ENCODE assay signal across 8 cellular contexts in the genomic region with DNA sequence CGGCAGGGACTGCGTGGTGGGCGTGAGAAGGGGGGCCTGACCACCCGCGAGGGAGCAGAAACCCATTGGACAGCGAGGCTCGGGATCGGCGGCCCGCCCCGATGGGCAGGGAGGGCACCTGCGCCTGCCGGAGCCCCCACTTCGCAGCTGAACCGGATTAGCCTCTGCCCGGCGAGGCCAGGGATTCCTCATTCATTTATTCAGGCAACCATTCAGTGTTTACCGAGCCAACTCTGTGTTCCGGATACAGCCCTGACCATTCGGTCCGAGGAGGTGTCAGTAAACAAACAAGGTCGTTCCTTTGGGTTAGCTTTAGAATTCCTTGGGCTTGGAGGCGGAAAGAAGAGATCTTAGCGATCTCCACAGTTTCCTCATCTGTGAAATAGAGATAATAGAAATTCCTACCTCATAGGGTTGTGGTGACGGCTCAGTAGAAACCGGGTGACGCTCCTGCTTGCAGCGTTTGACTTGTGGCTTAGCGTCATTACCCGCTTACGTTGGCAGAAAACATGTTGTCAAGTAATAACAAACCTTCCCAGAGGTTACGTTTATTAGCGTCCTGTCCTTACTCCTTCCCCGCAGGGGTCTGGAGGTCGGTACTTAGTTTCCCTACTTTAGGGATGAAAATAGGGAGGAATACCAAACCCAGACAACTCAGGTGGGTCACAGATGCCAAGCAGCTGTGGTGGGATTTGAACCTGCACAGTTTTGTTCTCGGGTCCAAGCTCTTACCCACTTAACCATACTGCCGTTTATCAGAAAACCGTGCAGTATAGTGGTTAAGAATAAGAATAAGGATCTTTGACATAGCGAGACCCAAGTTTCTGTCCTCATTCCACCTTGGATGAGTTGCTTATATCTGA. TPM values are rescaled to one million over a fixed set of nuclear protein-coding genes. Genes with fewer than 3 reads are reported as not detected.
DNase-seq lines count a peak whose midpoint lies in the region; ATAC-seq, FAIRE-seq and TF ChIP-seq lines count a peak whose summit lies in the region.

No MANE protein-coding gene starts in this region.

- 0% methylated on average over 38 to 39 of the region's 39 CpGs for WGBS in pancreas, 2 donors
- WGBS in thyroid gland, 2 donors = 1 to 2% methylated on average over 25 to 31 of the region's 39 CpGs

- no peak for FAIRE-seq in pancreas (lab: Jason Lieb, UNC)

- no peaks in the 10 kb centered on the region for H3K9me3 Mint-ChIP-seq in activated naive CD8-positive, alpha-beta T cell treated with anti-CD3 and anti-CD28 coated beads, Interleukin-2, amount 10 ng/mL, durations not matched to agents 7 days and 5 days

- H3K4me1 ChIP-seq in pancreas (peaks cover 4 to 14% (median 9%) of the 10 kb centered on the region in 3 donors), thyroid gland (peaks cover 2 to 5% of the 10 kb centered on the region in 2 donors)

- H3K4me3 ChIP-seq in HFF-Myc (replicated peaks; ENCODE audit: low read depth, low read length) = peak overlapping the region; percentile 79
- H3K4me3 ChIP-seq in NB4 (ENCODE audit: low read depth, low read length) = peak overlapping the region; percentile 99
- H3K4me3 ChIP-seq in pancreas = peak overlapping the region; percentile 70 to 98 (median 96)
- peak overlapping the region; percentile 23 to 77 (median 66) for H3K4me3 ChIP-seq in thyroid gland (replicated peaks in 1 of 3)

- H3K9me3 ChIP-seq in pancreas (no peaks in the 10 kb centered on the region), thyroid gland (no peaks in the 10 kb centered on the region)

- intact Hi-C loops in Right ventricle myocardium superior (cut with DNase I) (loop anchor here (1.0 to 10.0 kb wide), 2 partner anchors 103 to 303 kb away; no protein-coding TSS in a partner anchor), pancreas (cut with DNase I) (loop anchor here in 2 of 3 donors (5.0 to 10.0 kb wide), 2 partner anchors 101 to 293 kb away; partner anchors contain the start of genes MOSMO (in 1 of the 2) and PDZD9 (in 1 of the 2)), thyroid gland (cut with DNase I) (loop anchor here (5.0 kb wide), 3 partner anchors 91 to 291 kb away; partner anchors contain the start of genes EEF2K and MOSMO)

- H3K36me3 Mint-ChIP-seq in activated naive CD8-positive, alpha-beta T cell treated with anti-CD3 and anti-CD28 coated beads, Interleukin-2, amount 10 ng/mL, durations not matched to agents 7 days and 5 days = peaks cover 10% of the 10 kb centered on the region

- H3K27me3 Mint-ChIP-seq in activated naive CD8-positive, alpha-beta T cell treated with anti-CD3 and anti-CD28 coated beads, Interleukin-2, amount 10 ng/mL, durations not matched to agents 7 days and 5 days = peaks cover 2% of the 10 kb centered on the region

- peaks cover 32% of the 10 kb centered on the region for H3K4me1 Mint-ChIP-seq in activated naive CD8-positive, alpha-beta T cell treated with anti-CD3 and anti-CD28 coated beads, Interleukin-2, amount 10 ng/mL, durations not matched to agents 7 days and 5 days

- peak; percentile 96 for DNase-seq in EH (ENCODE audit: low read depth)
- peak; percentile 83 for DNase-seq in HFF-Myc (ENCODE audit: extremely low read depth, low read depth)
- peak; percentile 92 for DNase-seq in NB4 (ENCODE audit: low read depth)
- peak; percentile 63 for DNase-seq in activated naive CD8-positive, alpha-beta T cell treated with anti-CD3 and anti-CD28 coated beads, Interleukin-2, amount 10 ng/mL, durations not matched to agents 7 days and 5 days
- DNase-seq in Right ventricle myocardium superior = peak; percentile 73
- DNase-seq in pancreas = peak in 5 of 6 donors; percentile 69 to 89 (median 81)
- peak; percentile 63 to 70 for DNase-seq in thyroid gland

- H3K27ac ChIP-seq in pancreas = peak overlapping the region; percentile 95 to 98 (median 96)
- H3K27ac ChIP-seq in thyroid gland = peak overlapping the region; percentile 79 to 93 (median 92)

- no peak for TF ChIP-seq CTCF in HFF-Myc (IDR thresholded peaks at IDR 0.05; ENCODE audit: low read depth, low read length, missing control alignments)
- no peak for TF ChIP-seq CTCF in NB4 (IDR thresholded peaks at IDR 0.05; ENCODE audit: low read depth, low read length)
- no peak for TF ChIP-seq CTCF in pancreas (IDR thresholded peaks at IDR 0.05)
- no peak for TF ChIP-seq CTCF in thyroid gland (IDR thresholded peaks at IDR 0.05)

- peak overlapping the region; percentile 95 for H3K27ac Mint-ChIP-seq in activated naive CD8-positive, alpha-beta T cell treated with anti-CD3 and anti-CD28 coated beads, Interleukin-2, amount 10 ng/mL, durations not matched to agents 7 days and 5 days

- peak overlapping the region; percentile 93 for H3K4me3 Mint-ChIP-seq in activated naive CD8-positive, alpha-beta T cell treated with anti-CD3 and anti-CD28 coated beads, Interleukin-2, amount 10 ng/mL, durations not matched to agents 7 days and 5 days

- H3K27me3 ChIP-seq in pancreas = peaks cover 0 to 2% (median 0%) of the 10 kb centered on the region in 4 donors
- no peaks in the 10 kb centered on the region for H3K27me3 ChIP-seq in thyroid gland

- H3K36me3 ChIP-seq in pancreas = no peaks in the 10 kb centered on the region
- peaks cover 0 to 4% of the 10 kb centered on the region in 2 donors for H3K36me3 ChIP-seq in thyroid gland

- POLR2A ChIA-PET in activated naive CD8-positive, alpha-beta T cell treated with anti-CD3 and anti-CD28 coated beads, Interleukin-2, amount 10 ng/mL, durations not matched to agents 7 days and 5 days (lab: Charles Lee) = interaction anchor here (1.3 to 4.0 kb wide), 6 partner anchors 58 to 107 kb away, joined by 4 to 38 read pairs (median 9); partner anchors contain the start of gene EEF2K

- peak; percentile 72 for ATAC-seq in SK-N-SH treated with all-trans-retinoic acid at 6 μM for 48 hours
- ATAC-seq in activated naive CD8-positive, alpha-beta T cell treated with anti-CD3 and anti-CD28 coated beads, Interleukin-2, amount 10 ng/mL, durations not matched to agents 7 days and 5 days (ENCODE audit: low read depth) = peak; percentile 43
- peak; percentile 55 for ATAC-seq in Right ventricle myocardium superior (ENCODE audit: poor library complexity)
- ATAC-seq in pancreas = peak; percentile 46 to 66 (median 56)

- TF ChIP-seq POLR2A in NB4 (IDR thresholded peaks at IDR 0.05; ENCODE audit: extremely low read depth, insufficient read length) (peak; percentile 46), thyroid gland (IDR thresholded peaks at IDR 0.05) (peak in 1 of 2 donors; percentile 10)

TF ChIP-seq in SK-N-SH treated with all-trans-retinoic acid at 6 μM for 48 hours, 23 proteins besides CTCF, POLR2A, EP300 and RAD21 (continues in another document):
- TF ChIP-seq ISL1 (CRISPR knock-in tag; IDR thresholded peaks at IDR 0.05) = no peak
- TF ChIP-seq SNAI2 (CRISPR knock-in tag; IDR thresholded peaks at IDR 0.05) = 0 out of 2 replicates have a peak, but pooled peaks have one; percentile 37
- TF ChIP-seq, protein P1, sequence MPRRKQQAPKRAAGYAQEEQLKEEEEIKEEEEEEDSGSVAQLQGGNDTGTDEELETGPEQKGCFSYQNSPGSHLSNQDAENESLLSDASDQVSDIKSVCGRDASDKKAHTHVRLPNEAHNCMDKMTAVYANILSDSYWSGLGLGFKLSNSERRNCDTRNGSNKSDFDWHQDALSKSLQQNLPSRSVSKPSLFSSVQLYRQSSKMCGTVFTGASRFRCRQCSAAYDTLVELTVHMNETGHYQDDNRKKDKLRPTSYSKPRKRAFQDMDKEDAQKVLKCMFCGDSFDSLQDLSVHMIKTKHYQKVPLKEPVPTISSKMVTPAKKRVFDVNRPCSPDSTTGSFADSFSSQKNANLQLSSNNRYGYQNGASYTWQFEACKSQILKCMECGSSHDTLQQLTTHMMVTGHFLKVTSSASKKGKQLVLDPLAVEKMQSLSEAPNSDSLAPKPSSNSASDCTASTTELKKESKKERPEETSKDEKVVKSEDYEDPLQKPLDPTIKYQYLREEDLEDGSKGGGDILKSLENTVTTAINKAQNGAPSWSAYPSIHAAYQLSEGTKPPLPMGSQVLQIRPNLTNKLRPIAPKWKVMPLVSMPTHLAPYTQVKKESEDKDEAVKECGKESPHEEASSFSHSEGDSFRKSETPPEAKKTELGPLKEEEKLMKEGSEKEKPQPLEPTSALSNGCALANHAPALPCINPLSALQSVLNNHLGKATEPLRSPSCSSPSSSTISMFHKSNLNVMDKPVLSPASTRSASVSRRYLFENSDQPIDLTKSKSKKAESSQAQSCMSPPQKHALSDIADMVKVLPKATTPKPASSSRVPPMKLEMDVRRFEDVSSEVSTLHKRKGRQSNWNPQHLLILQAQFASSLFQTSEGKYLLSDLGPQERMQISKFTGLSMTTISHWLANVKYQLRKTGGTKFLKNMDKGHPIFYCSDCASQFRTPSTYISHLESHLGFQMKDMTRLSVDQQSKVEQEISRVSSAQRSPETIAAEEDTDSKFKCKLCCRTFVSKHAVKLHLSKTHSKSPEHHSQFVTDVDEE (CRISPR knock-in tag; IDR thresholded peaks at IDR 0.05) = peak; percentile 58; the same call in 1 of the 2 replicates
- TF ChIP-seq, protein P2, sequence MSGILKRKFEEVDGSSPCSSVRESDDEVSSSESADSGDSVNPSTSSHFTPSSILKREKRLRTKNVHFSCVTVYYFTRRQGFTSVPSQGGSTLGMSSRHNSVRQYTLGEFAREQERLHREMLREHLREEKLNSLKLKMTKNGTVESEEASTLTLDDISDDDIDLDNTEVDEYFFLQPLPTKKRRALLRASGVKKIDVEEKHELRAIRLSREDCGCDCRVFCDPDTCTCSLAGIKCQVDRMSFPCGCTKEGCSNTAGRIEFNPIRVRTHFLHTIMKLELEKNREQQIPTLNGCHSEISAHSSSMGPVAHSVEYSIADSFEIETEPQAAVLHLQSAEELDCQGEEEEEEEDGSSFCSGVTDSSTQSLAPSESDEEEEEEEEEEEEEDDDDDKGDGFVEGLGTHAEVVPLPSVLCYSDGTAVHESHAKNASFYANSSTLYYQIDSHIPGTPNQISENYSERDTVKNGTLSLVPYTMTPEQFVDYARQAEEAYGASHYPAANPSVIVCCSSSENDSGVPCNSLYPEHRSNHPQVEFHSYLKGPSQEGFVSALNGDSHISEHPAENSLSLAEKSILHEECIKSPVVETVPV (CRISPR knock-in tag; IDR thresholded peaks at IDR 0.05) = 0 out of 2 replicates have a peak, but pooled peaks have one; percentile 65
- TF ChIP-seq ZFP30 (CRISPR knock-in tag; IDR thresholded peaks at IDR 0.05) = no peak

RNA-seq across cellular contexts. Expression of gene POLR3E, which starts 0.9 kb away (rescaled TPM):
- total RNA-seq in activated naive CD8-positive, alpha-beta T cell treated with anti-CD3 and anti-CD28 coated beads, Interleukin-2, amount 10 ng/mL, durations not matched to agents 7 days and 5 days = 10 to 100 TPM; 53.2 to 56.9 TPM
- total RNA-seq in Right ventricle myocardium superior (34.8 TPM), pancreas (10 to 100 TPM; 26.3 to 38.3 (median 31.9) TPM), thyroid gland (100 to 1,000 TPM in 1 of 4 donors, 10 to 100 TPM in 3; 66.7 to 115 (median 82.8) TPM)
- 10 to 100 TPM; 26.6 to 28.4 TPM for polyA plus RNA-seq in pancreas

Comparison
In these comparisons a context has a peak if more than half of its experiments do, and no peak if none do; other contexts are left out.
1. Peak in every context shown above with its lines: DNase-seq, ATAC-seq, H3K4me3 ChIP-seq and H3K27ac ChIP-seq.